ENCODE assay signal across 23 cellular contexts in the genomic region with DNA sequence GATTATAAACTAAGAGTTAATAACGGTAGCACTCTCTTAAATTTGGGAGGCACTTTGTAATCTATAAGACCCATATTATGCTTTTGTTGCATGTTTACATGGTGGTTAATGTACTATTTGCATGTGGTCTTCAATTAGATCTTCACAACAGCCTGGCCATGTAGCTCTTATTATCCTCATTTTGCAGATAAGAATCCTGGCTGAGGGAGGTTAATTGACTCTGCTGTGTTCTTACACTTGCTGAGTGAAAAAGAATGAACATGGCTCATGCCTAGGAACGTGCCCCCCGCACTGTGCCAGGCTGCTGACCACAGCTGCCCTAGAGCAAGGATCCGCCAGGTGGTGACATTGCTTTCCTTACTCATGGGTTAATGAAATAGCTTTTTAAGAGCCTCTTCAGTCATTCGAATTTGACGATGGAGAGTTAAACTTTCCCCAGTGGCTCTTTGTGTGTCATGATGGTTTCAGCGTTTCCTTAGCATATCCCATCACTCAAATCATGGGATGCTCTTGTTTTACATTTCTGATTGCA.
DNase-seq lines count a peak whose midpoint lies in the region; ATAC-seq, FAIRE-seq and TF ChIP-seq lines count a peak whose summit lies in the region.
"Had no signal": no experiment of that assay in that cellular context is flagged by ENCODE, and none has a peak within 500 bp of the region (broad histone marks: within the 10 kb centered on the region; RNA-seq: fewer than 3 reads in every experiment).

No MANE protein-coding gene starts in this region.

- H3K9me3 ChIP-seq in K562 (replicated peaks; ENCODE audit: control insufficient read depth, insufficient read depth, low read depth, low read length), result no peaks in the 10 kb centered on the region
- H3K9me3 ChIP-seq: BLaER1, esophagus squamous epithelium, Peyer's patch, right lobe of liver had no signal

- no peak overlapping the region for H3K9ac ChIP-seq in K562 (ENCODE audit: insufficient read depth in 1 of 2, low read depth in 2 of 2, low read length in 2 of 2)
- H3K9ac ChIP-seq: BLaER1 had no signal

- H3K79me2 ChIP-seq in K562 (ENCODE audit: control insufficient read depth, insufficient read depth, low read length), result no peaks in the 10 kb centered on the region
- H3K79me2 ChIP-seq: hepatocyte had no signal

- TF ChIP-seq POLR2A in K562 (conservative IDR thresholded peaks at IDR 0.05), result no peak

- peak; percentile 33 to 43 (median 36); a peak in 4 of 6 replicates for TF ChIP-seq CTCF in K562 (IDR thresholded peaks at IDR 0.05 in 2 of 3, conservative IDR thresholded peaks at IDR 0.05 in 1 of 3; ENCODE audit: insufficient read depth in 2 of 3, low read depth in 1 of 3, low read length in 3 of 3)

- H3K36me3 Mint-ChIP-seq in activated T-cell treated with anti-CD3 and anti-CD28 coated beads, Interleukin-2, amount 50 U/mL, for 72 hours (ENCODE audit: insufficient read depth in 2 of 2), result no peaks in the 10 kb centered on the region
- H3K36me3 Mint-ChIP-seq: activated naive CD8-positive, alpha-beta T cell; brain had no signal

- H3K9me3 Mint-ChIP-seq in activated T-cell treated with anti-CD3 and anti-CD28 coated beads, Interleukin-2, amount 50 U/mL, for 72 hours, result no peaks in the 10 kb centered on the region
- H3K9me3 Mint-ChIP-seq: brain had no signal

- no peaks in the 10 kb centered on the region; a peak in 2 of 5 replicates for H3K27me3 ChIP-seq in K562 (ENCODE audit: control insufficient read depth in 2 of 2, insufficient read depth in 2 of 2, low read length in 2 of 2)
- H3K27me3 ChIP-seq: BLaER1, hepatocyte, Peyer's patch, right lobe of liver had no signal

- no peak for TF ChIP-seq EP300 in K562 (IDR thresholded peaks at IDR 0.05; ENCODE audit: low read length)

- H3K4me3 Mint-ChIP-seq in activated T-cell treated with anti-CD3 and anti-CD28 coated beads, Interleukin-2, amount 50 U/mL, for 72 hours, result no peak overlapping the region
- H3K4me3 Mint-ChIP-seq: activated CD4-positive, alpha-beta T cell treated with anti-CD3 and anti-CD28 coated beads for 36 hours; activated naive CD8-positive, alpha-beta T cell; brain had no signal

- DNase-seq in A172 (ENCODE audit: low spot score), result peak; percentile 34
- DNase-seq in EH (ENCODE audit: low read depth), result peak; percentile 5
- DNase-seq in NCI-H146 (lab: John Stamatoyannopoulos, UW), result peak; percentile 44
- DNase-seq in K562 (ENCODE audit: extremely low read depth in 1 of 4, low spot score in 3 of 4), result peak in 1 of 4 experiments; percentile 3
- no peak for DNase-seq in activated T-cell treated with anti-CD3 and anti-CD28 coated beads, Interleukin-2, amount 50 U/mL, for 72 hours
- DNase-seq in activated CD4-positive, alpha-beta T cell treated with anti-CD3 and anti-CD28 coated beads, Interleukin-2, amount 50 U/mL, for 4 hours, result no peak
- no peak for DNase-seq in SKM-1 (lab: John Stamatoyannopoulos, UW; ENCODE audit: unreplicated experiment)
- no peak for DNase-seq in activated CD4-positive, alpha-beta T cell treated with anti-CD3 and anti-CD28 coated beads, Interleukin-2, amount 50 U/mL, for 1 hour
- DNase-seq: activated CD4-positive, alpha-beta T cell treated with anti-CD3 and anti-CD28 coated beads for 36 hours; activated T-cell treated with anti-CD3 and anti-CD28 coated beads for 4 hours; dorsolateral prefrontal cortex; esophagus squamous epithelium; left cardiac atrium; NCI-H1092; NCI-H446 treated with DMSO at 0.1 percent for 48 hours; nucleus accumbens; Peyer's patch; right lobe of liver; stimulated activated CD4-positive, alpha-beta T cell treated with anti-CD3 and anti-CD28 coated beads, Interleukin-2, amount 100 ng/mL, for 48 hours had no signal

- POLR2A ChIA-PET in K562 (lab: Yijun Ruan, JAX), result no interaction called here

- CTCF ChIA-PET in K562 (lab: Yijun Ruan, JAX; ENCODE audit: low intra/inter-chr PET ratio), result no interaction called here

- no peaks in the 10 kb centered on the region for H3K4me1 ChIP-seq in K562 (replicated peaks in 1 of 2; ENCODE audit: control insufficient read depth in 2 of 2, insufficient read depth in 2 of 2, low read length in 2 of 2)
- H3K4me1 ChIP-seq: BLaER1, esophagus squamous epithelium, Peyer's patch, right lobe of liver had no signal

- in situ Hi-C loops in K562 (cut with MboI), result no loop called here

- H3K4me1 Mint-ChIP-seq in activated T-cell treated with anti-CD3 and anti-CD28 coated beads, Interleukin-2, amount 50 U/mL, for 72 hours (ENCODE audit: low read depth), result no peaks in the 10 kb centered on the region
- H3K4me1 Mint-ChIP-seq: activated CD4-positive, alpha-beta T cell treated with anti-CD3 and anti-CD28 coated beads for 36 hours had no signal

- intact Hi-C loops in K562 (cut with micrococcal nuclease), result no loop called here

- H3K27ac Mint-ChIP-seq in activated T-cell treated with anti-CD3 and anti-CD28 coated beads, Interleukin-2, amount 50 U/mL, for 72 hours, result no peak overlapping the region
- H3K27ac Mint-ChIP-seq: activated CD4-positive, alpha-beta T cell treated with anti-CD3 and anti-CD28 coated beads for 36 hours; activated naive CD8-positive, alpha-beta T cell; brain had no signal

- H3K27me3 Mint-ChIP-seq in activated T-cell treated with anti-CD3 and anti-CD28 coated beads, Interleukin-2, amount 50 U/mL, for 72 hours (ENCODE audit: low read depth), result no peaks in the 10 kb centered on the region
- H3K27me3 Mint-ChIP-seq: activated CD4-positive, alpha-beta T cell treated with anti-CD3 and anti-CD28 coated beads for 36 hours had no signal

- 2% methylated on average over 7 of the region's 7 CpGs for WGBS in K562 (ENCODE audit: insufficient coverage, low coverage, missing lambda C conversion rate)

- FAIRE-seq in K562 (lab: Jason Lieb, UNC), result no peak

- no peak overlapping the region for H3K27ac ChIP-seq in K562 (ENCODE audit: extremely low read depth, low read depth, low read length)
- H3K27ac ChIP-seq: BLaER1, dorsolateral prefrontal cortex, esophagus squamous epithelium, hepatocyte, Peyer's patch, right lobe of liver had no signal

- H3K4me3 ChIP-seq in K562, result no peak overlapping the region
- H3K4me3 ChIP-seq: BLaER1, esophagus squamous epithelium, hepatocyte, Peyer's patch, right lobe of liver had no signal

- TF ChIP-seq RAD21 in K562 (CRISPR knock-in tag; conservative IDR thresholded peaks at IDR 0.05 in 1 of 2, IDR thresholded peaks at IDR 0.05 in 1 of 2), result peak in 1 of 2 experiments; percentile 27; a peak in 2 of 4 replicates

- BruUV-seq in K562 (replicated peaks; lab: Mats Ljungman, UMichigan), result no TSS peak

- no peak overlapping the region for H2AFZ ChIP-seq in K562 (ENCODE audit: low read depth, low read length)
- H2AFZ ChIP-seq: hepatocyte had no signal

- no peaks in the 10 kb centered on the region for H3K9me1 ChIP-seq in K562 (ENCODE audit: control insufficient read depth, insufficient read depth, low read length)

- no peaks in the 10 kb centered on the region for H4K20me1 ChIP-seq in K562 (replicated peaks; ENCODE audit: control insufficient read depth, insufficient read depth, low read length)
- H4K20me1 ChIP-seq: BLaER1 had no signal

- no peak overlapping the region for H3K4me2 ChIP-seq in K562 (ENCODE audit: insufficient read depth, low read length)
- H3K4me2 ChIP-seq: BLaER1, hepatocyte had no signal

- no peaks in the 10 kb centered on the region for H3K36me3 ChIP-seq in K562 (ENCODE audit: control insufficient read depth, insufficient read depth, low read length)
- H3K36me3 ChIP-seq: BLaER1, esophagus squamous epithelium, Peyer's patch, right lobe of liver had no signal

- ATAC-seq in K562, result peak; percentile 54; the same call in 1 of the 3 replicates
- ATAC-seq in activated T-cell treated with anti-CD3 and anti-CD28 coated beads, Interleukin-2, amount 50 U/mL, for 72 hours (replicated peaks in 1 of 2), result no peak
- ATAC-seq: activated CD4-positive, alpha-beta T cell treated with anti-CD3 and anti-CD28 coated beads for 36 hours; left cardiac atrium; right lobe of liver had no signal

TF ChIP-seq in K562, 482 proteins besides CTCF, POLR2A, EP300 and RAD21:
- TF ChIP-seq ZNF384 (IDR thresholded peaks at IDR 0.05; ENCODE audit: low read depth, low read length), result no peak
- TF ChIP-seq, protein P1, sequence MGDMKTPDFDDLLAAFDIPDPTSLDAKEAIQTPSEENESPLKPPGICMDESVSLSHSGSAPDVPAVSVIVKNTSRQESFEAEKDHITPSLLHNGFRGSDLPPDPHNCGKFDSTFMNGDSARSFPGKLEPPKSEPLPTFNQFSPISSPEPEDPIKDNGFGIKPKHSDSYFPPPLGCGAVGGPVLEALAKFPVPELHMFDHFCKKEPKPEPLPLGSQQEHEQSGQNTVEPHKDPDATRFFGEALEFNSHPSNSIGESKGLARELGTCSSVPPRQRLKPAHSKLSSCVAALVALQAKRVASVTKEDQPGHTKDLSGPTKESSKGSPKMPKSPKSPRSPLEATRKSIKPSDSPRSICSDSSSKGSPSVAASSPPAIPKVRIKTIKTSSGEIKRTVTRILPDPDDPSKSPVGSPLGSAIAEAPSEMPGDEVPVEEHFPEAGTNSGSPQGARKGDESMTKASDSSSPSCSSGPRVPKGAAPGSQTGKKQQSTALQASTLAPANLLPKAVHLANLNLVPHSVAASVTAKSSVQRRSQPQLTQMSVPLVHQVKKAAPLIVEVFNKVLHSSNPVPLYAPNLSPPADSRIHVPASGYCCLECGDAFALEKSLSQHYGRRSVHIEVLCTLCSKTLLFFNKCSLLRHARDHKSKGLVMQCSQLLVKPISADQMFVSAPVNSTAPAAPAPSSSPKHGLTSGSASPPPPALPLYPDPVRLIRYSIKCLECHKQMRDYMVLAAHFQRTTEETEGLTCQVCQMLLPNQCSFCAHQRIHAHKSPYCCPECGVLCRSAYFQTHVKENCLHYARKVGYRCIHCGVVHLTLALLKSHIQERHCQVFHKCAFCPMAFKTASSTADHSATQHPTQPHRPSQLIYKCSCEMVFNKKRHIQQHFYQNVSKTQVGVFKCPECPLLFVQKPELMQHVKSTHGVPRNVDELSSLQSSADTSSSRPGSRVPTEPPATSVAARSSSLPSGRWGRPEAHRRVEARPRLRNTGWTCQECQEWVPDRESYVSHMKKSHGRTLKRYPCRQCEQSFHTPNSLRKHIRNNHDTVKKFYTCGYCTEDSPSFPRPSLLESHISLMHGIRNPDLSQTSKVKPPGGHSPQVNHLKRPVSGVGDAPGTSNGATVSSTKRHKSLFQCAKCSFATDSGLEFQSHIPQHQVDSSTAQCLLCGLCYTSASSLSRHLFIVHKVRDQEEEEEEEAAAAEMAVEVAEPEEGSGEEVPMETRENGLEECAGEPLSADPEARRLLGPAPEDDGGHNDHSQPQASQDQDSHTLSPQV (IDR thresholded peaks at IDR 0.05), result no peak
- TF ChIP-seq FOXM1 (IDR thresholded peaks at IDR 0.05; ENCODE audit: low read depth), result no peak
- TF ChIP-seq FOXM1 (CRISPR knock-in tag; IDR thresholded peaks at IDR 0.05; ENCODE audit: low read depth), result no peak
- TF ChIP-seq BRD9 (IDR thresholded peaks at IDR 0.05; ENCODE audit: low read depth, partially characterized antibody), result no peak
- no peak for TF ChIP-seq ETV5 (CRISPR knock-in tag; IDR thresholded peaks at IDR 0.05; ENCODE audit: low read depth)
- peak; percentile 51; the same call in 1 of the 2 replicates for TF ChIP-seq STAG1 (CRISPR knock-in tag; IDR thresholded peaks at IDR 0.05; ENCODE audit: borderline replicate concordance)
- TF ChIP-seq ZNF668 (CRISPR knock-in tag; IDR thresholded peaks at IDR 0.05), result no peak

Comparison
In these comparisons a context has a peak if more than half of its experiments do, and no peak if none do; other contexts are left out.
1. DNase-seq: peak in A172 (single experiment), EH (single experiment) and NCI-H146 (single experiment); none in activated T-cell treated with anti-CD3 and anti-CD28 coated beads, Interleukin-2, amount 50 U/mL, for 72 hours (0 of 2), activated CD4-positive, alpha-beta T cell treated with anti-CD3 and anti-CD28 coated beads, Interleukin-2, amount 50 U/mL, for 4 hours (0 of 2), SKM-1 (single experiment) and activated CD4-positive, alpha-beta T cell treated with anti-CD3 and anti-CD28 coated beads, Interleukin-2, amount 50 U/mL, for 1 hour (single experiment).